In genomic region chr11:102346456-102346747, GRCh38 we compare ENCODE assay signal across 8 cellular contexts. TPM values are rescaled to one million over a fixed set of nuclear protein-coding genes. Genes with fewer than 3 reads are reported as not detected.
DNase-seq lines count a peak whose midpoint lies in the region; FAIRE-seq and TF ChIP-seq lines count a peak whose summit lies in the region.

No MANE protein-coding gene starts in this region.

- H3K27ac ChIP-seq in ACC112 (ENCODE audit: low read depth, low read length) (peak overlapping the region; percentile 98), colonic mucosa (peak overlapping the region; percentile 99), muscle layer of colon (ENCODE audit: low read depth, low read length) (peak overlapping the region; percentile 91)

- peak overlapping the region; percentile 81 to 97 for H3K9ac ChIP-seq in colonic mucosa (ENCODE audit: low read depth in 2 of 2, low read length in 2 of 2)
- peak overlapping the region; percentile 77 for H3K9ac ChIP-seq in muscle layer of colon (ENCODE audit: low read length)

- H3K79me2 ChIP-seq in ACC112 (ENCODE audit: control insufficient read depth, insufficient read depth, low read length, unreplicated experiment), result peaks cover 45% of the 10 kb centered on the region

- intact Hi-C loops in colonic mucosa (cut with DNase I), result loop anchor here (10.0 kb wide), 1 partner anchor 318 kb away; no protein-coding TSS in a partner anchor

- no peak for DNase-seq in Jurkat, Clone E6-1 (ENCODE audit: low read depth, low spot score)
- DNase-seq in colonic mucosa (no peak), KBM-7 (no peak), RCC 7860 (ENCODE audit: low spot score) (no peak)
- no peak for DNase-seq in stimulated activated naive CD4-positive, alpha-beta T cell treated with Interleukin-2 at 50 U/mL for 16 hours (lab: John Stamatoyannopoulos, UW)
- DNase-seq in activated effector memory CD4-positive, alpha-beta T cell treated with Interleukin-2 at 50 U/mL for 16 hours, result no peak

- H3K9me3 ChIP-seq in colonic mucosa (no peaks in the 10 kb centered on the region), muscle layer of colon (ENCODE audit: low read length) (no peaks in the 10 kb centered on the region)

- FAIRE-seq in RCC 7860 (lab: Jason Lieb, UNC), result no peak

- in situ Hi-C loops in KBM-7 (cut with MboI; ENCODE audit: low pct_unique_long_range_greater_than_20kb, low sequenced_read_pairs), result no loop called here

- TF ChIP-seq CTCF in colonic mucosa (IDR thresholded peaks at IDR 0.05), result no peak

- H3K4me3 ChIP-seq in ACC112 (ENCODE audit: low read depth, low read length) (peak overlapping the region; percentile 98), colonic mucosa (peak overlapping the region; percentile 66), muscle layer of colon (ENCODE audit: low read depth in 1 of 2, low read length in 2 of 2) (peak overlapping the region; percentile 91)
- H3K4me3 ChIP-seq in Jurkat, Clone E6-1 (ENCODE audit: low read length), result peak overlapping the region; percentile 85

- H3K27me3 ChIP-seq in ACC112 (ENCODE audit: insufficient read depth, low read length) (no peaks in the 10 kb centered on the region), colonic mucosa (no peaks in the 10 kb centered on the region), muscle layer of colon (ENCODE audit: control insufficient read depth in 1 of 2, insufficient read depth in 2 of 2, low read length in 2 of 2) (no peaks in the 10 kb centered on the region)

- H3K4me1 ChIP-seq in ACC112 (ENCODE audit: control insufficient read depth, insufficient read depth, low read length, unreplicated experiment), result peaks cover 46% of the 10 kb centered on the region
- no peaks in the 10 kb centered on the region for H3K4me1 ChIP-seq in colonic mucosa
- H3K4me1 ChIP-seq in muscle layer of colon (ENCODE audit: insufficient read depth, low read length), result peaks cover 28% of the 10 kb centered on the region

- peak overlapping the region; percentile 57 for H2AFZ ChIP-seq in ACC112 (ENCODE audit: low read length, unreplicated experiment)

- H3K36me3 ChIP-seq in ACC112 (ENCODE audit: insufficient read depth, low read length) (peaks cover 16% of the 10 kb centered on the region), colonic mucosa (no peaks in the 10 kb centered on the region), muscle layer of colon (ENCODE audit: insufficient read depth, low read length) (no peaks in the 10 kb centered on the region)

RNA-seq across cellular contexts. Expression of gene BIRC2, which starts 0.6 kb away (rescaled TPM):
- 17.6 TPM for polyA plus RNA-seq in Jurkat, Clone E6-1 (2012; ENCODE audit: insufficient read depth, insufficient read length)
- 10 to 100 TPM; 34.1 to 59.5 TPM for total RNA-seq in colonic mucosa

RNA-seq across cellular contexts. Expression of gene BIRC3, which starts 29.1 kb away (rescaled TPM):
- 3.5 TPM for polyA plus RNA-seq in Jurkat, Clone E6-1 (2012; ENCODE audit: insufficient read depth, insufficient read length)
- total RNA-seq in colonic mucosa, result 10 to 100 TPM; 14.8 to 66.3 TPM
